ENCODE assay signal across 15 cellular contexts in genomic region chr12:51955702-51956101, GRCh38. TPM values are rescaled to one million over a fixed set of nuclear protein-coding genes. Genes with fewer than 3 reads are reported as not detected.
A peak's percentile ranks its signal among the peaks of the same experiment; 100 is the strongest.
DNase-seq lines count a peak whose midpoint lies in the region; ATAC-seq and TF ChIP-seq lines count a peak whose summit lies in the region.
"Had no signal": no experiment of that assay in that cellular context is flagged by ENCODE, and none has a peak within 500 bp of the region (broad histone marks: within the 10 kb centered on the region; RNA-seq: fewer than 3 reads in every experiment).

No MANE protein-coding gene starts in this region.

- DNase-seq in Peyer's patch: no peak
- DNase-seq in left lobe of liver (ENCODE audit: low spot score): peak; percentile 36
- no peak for DNase-seq in gastrocnemius medialis
- no peak for DNase-seq in mucosa of descending colon
- DNase-seq in upper lobe of right lung: no peak
- DNase-seq: activated CD4-positive, alpha-beta T cell treated with anti-CD3 and anti-CD28 coated beads, Interleukin-2, amount 50 U/mL, for 4 hours; activated naive CD4-positive, alpha-beta T cell treated with anti-CD3 and anti-CD28 coated beads, Interleukin-2, amount 10 ng/mL, durations not matched to agents 7 days and 5 days; DND-41; GOT3; left ventricle myocardium superior; NCI-H187 treated with DMSO at 0.1 percent for 48 hours; Right ventricle myocardium superior had no signal

- H3K4me3 ChIP-seq in Peyer's patch: no peak overlapping the region
- H3K4me3 ChIP-seq in gastrocnemius medialis: no peak overlapping the region
- no peak overlapping the region for H3K4me3 ChIP-seq in mucosa of descending colon
- H3K4me3 ChIP-seq in upper lobe of right lung: no peak overlapping the region

- in situ Hi-C loops in gastrocnemius medialis (cut with MboI; ENCODE audit: low sequenced_read_pairs in 4 of 4): no loop called here

- peaks cover 3 to 55% (median 7%) of the 10 kb centered on the region in 4 donors for H3K4me1 ChIP-seq in Peyer's patch
- H3K4me1 ChIP-seq in gastrocnemius medialis: peaks cover 54 to 63% of the 10 kb centered on the region in 2 donors
- H3K4me1 ChIP-seq in mucosa of descending colon (ENCODE audit: low read depth): peaks cover 55% of the 10 kb centered on the region
- peaks cover 55% of the 10 kb centered on the region for H3K4me1 ChIP-seq in upper lobe of right lung

- TF ChIP-seq CTCF in C4-2B (conservative IDR thresholded peaks at IDR 0.05): no peak
- TF ChIP-seq CTCF in Peyer's patch (IDR thresholded peaks at IDR 0.05): no peak
- no peak for TF ChIP-seq CTCF in gastrocnemius medialis (IDR thresholded peaks at IDR 0.05 in 4 of 5, conservative IDR thresholded peaks at IDR 0.05 in 1 of 5)
- TF ChIP-seq CTCF in mucosa of descending colon (IDR thresholded peaks at IDR 0.05): no peak
- TF ChIP-seq CTCF in upper lobe of right lung (IDR thresholded peaks at IDR 0.05): no peak

- H3K27ac ChIP-seq in C4-2B (peak overlapping the region; percentile 66; the same call in 1 of the 2 replicates), Peyer's patch (peak overlapping the region in 3 of 4 donors; percentile 87 to 92 (median 91)), gastrocnemius medialis (peak overlapping the region; percentile 89 to 98 (median 96)), upper lobe of right lung (no peak overlapping the region)

- no peak for TF ChIP-seq POLR2A in Peyer's patch (IDR thresholded peaks at IDR 0.05)
- TF ChIP-seq POLR2A in gastrocnemius medialis (IDR thresholded peaks at IDR 0.05): no peak

- H3K9me3 ChIP-seq in Peyer's patch: no peaks in the 10 kb centered on the region
- H3K9me3 ChIP-seq in gastrocnemius medialis: no peaks in the 10 kb centered on the region
- H3K9me3 ChIP-seq in mucosa of descending colon: no peaks in the 10 kb centered on the region
- no peaks in the 10 kb centered on the region for H3K9me3 ChIP-seq in upper lobe of right lung

- intact Hi-C loops in gastrocnemius medialis (cut with DNase I; ENCODE audit: low total_unique reads): no loop called here
- intact Hi-C loops in mucosa of descending colon (cut with DNase I, micrococcal nuclease): no loop called here
- intact Hi-C loops in upper lobe of right lung (cut with DNase I): no loop called here

- ATAC-seq in left lobe of liver (no peak), gastrocnemius medialis (no peak), GM19452 (IDR thresholded peaks at IDR 0.05; ENCODE audit: unreplicated experiment) (no peak), mucosa of descending colon (no peak), upper lobe of right lung (no peak), GM21786 (IDR thresholded peaks at IDR 0.05; ENCODE audit: unreplicated experiment) (no peak)
- ATAC-seq: left ventricle myocardium superior had no signal

- no peaks in the 10 kb centered on the region for H3K36me3 ChIP-seq in Peyer's patch
- no peaks in the 10 kb centered on the region for H3K36me3 ChIP-seq in gastrocnemius medialis
- no peaks in the 10 kb centered on the region for H3K36me3 ChIP-seq in mucosa of descending colon (ENCODE audit: low read depth)
- H3K36me3 ChIP-seq in upper lobe of right lung: peaks cover 4% of the 10 kb centered on the region

- no peaks in the 10 kb centered on the region for H3K27me3 ChIP-seq in Peyer's patch
- no peaks in the 10 kb centered on the region for H3K27me3 ChIP-seq in gastrocnemius medialis
- no peaks in the 10 kb centered on the region for H3K27me3 ChIP-seq in upper lobe of right lung

RNA-seq across cellular contexts. Expression of gene ACVR1B, which starts 4.2 kb away (rescaled TPM):
- 10 to 100 TPM in 3 of 4 donors, 1 to 10 TPM in 1; 9.1 to 71.6 (median 59.2) TPM for total RNA-seq in Peyer's patch
- 28.0 TPM for total RNA-seq in left lobe of liver
- 10 to 100 TPM in 3 of 4 donors, 1 to 10 TPM in 1; 8.7 to 15.9 (median 10.1) TPM for total RNA-seq in gastrocnemius medialis
- 10 to 100 TPM; 42.4 to 95.7 (median 77.3) TPM for total RNA-seq in mucosa of descending colon
- total RNA-seq in upper lobe of right lung: 33.5 TPM

RNA-seq across cellular contexts. Expression of gene ACVRL1, which starts 48.4 kb away (rescaled TPM):
- 100 to 1,000 TPM in 1 of 4 donors, 10 to 100 TPM in 3; 46.4 to 169 (median 56.8) TPM for total RNA-seq in Peyer's patch
- total RNA-seq in left lobe of liver: 7.1 TPM
- total RNA-seq in gastrocnemius medialis: 10 to 100 TPM; 37.1 to 53.5 (median 43.3) TPM
- total RNA-seq in mucosa of descending colon: 100 to 1,000 TPM; 132 to 261 (median 247) TPM
- total RNA-seq in upper lobe of right lung: 223 TPM

RNA-seq across cellular contexts. Expression of gene TAMALIN, which starts 51.0 kb away (rescaled TPM):
- 100 to 1,000 TPM in 1 of 4 donors, 10 to 100 TPM in 1, 1 to 10 TPM in 2; 1.2 to 112 (median 16.2) TPM for total RNA-seq in Peyer's patch
- 5.5 TPM for total RNA-seq in left lobe of liver
- 10 to 100 TPM in 2 of 4 donors, 1 to 10 TPM in 2; 9.3 to 14.9 (median 11.8) TPM for total RNA-seq in gastrocnemius medialis
- 10 to 100 TPM in 2 of 3 donors, 1 to 10 TPM in 1; 9.4 to 19.6 (median 13.8) TPM for total RNA-seq in mucosa of descending colon
- 199 TPM for total RNA-seq in upper lobe of right lung
